Comparison of ENCODE assay signal across 1 cellular context in genomic region chr13:30305456-30305855, GRCh38.
TF ChIP-seq lines count a peak whose summit lies in the region.

No MANE protein-coding gene starts in this region.

TF ChIP-seq in HCT116, 20 proteins besides CTCF, POLR2A, EP300 and RAD21 (continued from another document):
- TF ChIP-seq, protein P1, sequence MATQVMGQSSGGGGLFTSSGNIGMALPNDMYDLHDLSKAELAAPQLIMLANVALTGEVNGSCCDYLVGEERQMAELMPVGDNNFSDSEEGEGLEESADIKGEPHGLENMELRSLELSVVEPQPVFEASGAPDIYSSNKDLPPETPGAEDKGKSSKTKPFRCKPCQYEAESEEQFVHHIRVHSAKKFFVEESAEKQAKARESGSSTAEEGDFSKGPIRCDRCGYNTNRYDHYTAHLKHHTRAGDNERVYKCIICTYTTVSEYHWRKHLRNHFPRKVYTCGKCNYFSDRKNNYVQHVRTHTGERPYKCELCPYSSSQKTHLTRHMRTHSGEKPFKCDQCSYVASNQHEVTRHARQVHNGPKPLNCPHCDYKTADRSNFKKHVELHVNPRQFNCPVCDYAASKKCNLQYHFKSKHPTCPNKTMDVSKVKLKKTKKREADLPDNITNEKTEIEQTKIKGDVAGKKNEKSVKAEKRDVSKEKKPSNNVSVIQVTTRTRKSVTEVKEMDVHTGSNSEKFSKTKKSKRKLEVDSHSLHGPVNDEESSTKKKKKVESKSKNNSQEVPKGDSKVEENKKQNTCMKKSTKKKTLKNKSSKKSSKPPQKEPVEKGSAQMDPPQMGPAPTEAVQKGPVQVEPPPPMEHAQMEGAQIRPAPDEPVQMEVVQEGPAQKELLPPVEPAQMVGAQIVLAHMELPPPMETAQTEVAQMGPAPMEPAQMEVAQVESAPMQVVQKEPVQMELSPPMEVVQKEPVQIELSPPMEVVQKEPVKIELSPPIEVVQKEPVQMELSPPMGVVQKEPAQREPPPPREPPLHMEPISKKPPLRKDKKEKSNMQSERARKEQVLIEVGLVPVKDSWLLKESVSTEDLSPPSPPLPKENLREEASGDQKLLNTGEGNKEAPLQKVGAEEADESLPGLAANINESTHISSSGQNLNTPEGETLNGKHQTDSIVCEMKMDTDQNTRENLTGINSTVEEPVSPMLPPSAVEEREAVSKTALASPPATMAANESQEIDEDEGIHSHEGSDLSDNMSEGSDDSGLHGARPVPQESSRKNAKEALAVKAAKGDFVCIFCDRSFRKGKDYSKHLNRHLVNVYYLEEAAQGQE (IDR thresholded peaks at IDR 0.05; ENCODE audit: low read depth): no peak
- TF ChIP-seq ZBTB33 (IDR thresholded peaks at IDR 0.05; ENCODE audit: extremely low read depth, insufficient replicate concordance, low read length): no peak
- no peak for TF ChIP-seq CEBPB (IDR thresholded peaks at IDR 0.05; ENCODE audit: low read depth)
- no peak for TF ChIP-seq EZH2 (IDR thresholded peaks at IDR 0.05)
- TF ChIP-seq YY1 (IDR thresholded peaks at IDR 0.05; ENCODE audit: extremely low read depth, insufficient replicate concordance, low read depth, low read length): no peak
- no peak for TF ChIP-seq TCF7L2 (IDR thresholded peaks at IDR 0.05; ENCODE audit: borderline replicate concordance, extremely low read depth, insufficient read depth, insufficient read length)
- no peak for TF ChIP-seq ZFX (IDR thresholded peaks at IDR 0.05)
- TF ChIP-seq, protein P2, sequence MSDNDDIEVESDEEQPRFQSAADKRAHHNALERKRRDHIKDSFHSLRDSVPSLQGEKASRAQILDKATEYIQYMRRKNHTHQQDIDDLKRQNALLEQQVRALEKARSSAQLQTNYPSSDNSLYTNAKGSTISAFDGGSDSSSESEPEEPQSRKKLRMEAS (IDR thresholded peaks at IDR 0.05): no peak
- TF ChIP-seq POLR2AphosphoS5 (IDR thresholded peaks at IDR 0.05; ENCODE audit: low read depth, low read length): no peak
- no peak for TF ChIP-seq FOSL1 (IDR thresholded peaks at IDR 0.05; ENCODE audit: low read depth)
- no peak for TF ChIP-seq ATF3 (IDR thresholded peaks at IDR 0.05)
- no peak for TF ChIP-seq SIN3A (IDR thresholded peaks at IDR 0.05; ENCODE audit: low read depth)
- TF ChIP-seq ZNF274 (IDR thresholded peaks at IDR 0.05; ENCODE audit: low read depth, low read length): no peak
- no peak for TF ChIP-seq SP1 (IDR thresholded peaks at IDR 0.05; ENCODE audit: low read depth)
